In genomic region chr20:45293041-45294002, GRCh38 we compare ENCODE assay signal across 8 cellular contexts. TPM values are rescaled to one million over a fixed set of nuclear protein-coding genes. Genes with fewer than 3 reads are reported as not detected.
DNase-seq lines count a peak whose midpoint lies in the region; ATAC-seq and TF ChIP-seq lines count a peak whose summit lies in the region.

No MANE protein-coding gene starts in this region.

- H3K4me3 ChIP-seq in PC-9 (peak overlapping the region; percentile 60), fibroblast of pulmonary artery (replicated peaks; ENCODE audit: low read depth, low read length) (peak overlapping the region; percentile 53)

- no peak overlapping the region for H3K27ac ChIP-seq in PC-9

- no peaks in the 10 kb centered on the region for H3K36me3 Mint-ChIP-seq in activated T-helper 17 cell treated with anti-CD3 and anti-CD28 coated beads, Interleukin-2, amount 50 U/mL, for 72 hours (ENCODE audit: low read depth)
- H3K36me3 Mint-ChIP-seq in natural killer cell treated with Interleukin-12 subunit alpha and Interleukin-12 subunit beta and Interleukin-15 and Interleukin-18, amount 100 ng/mL, for 72 hours: no peaks in the 10 kb centered on the region

- peaks cover 13% of the 10 kb centered on the region for H3K27me3 Mint-ChIP-seq in activated T-helper 17 cell treated with anti-CD3 and anti-CD28 coated beads, Interleukin-2, amount 50 U/mL, for 72 hours
- peaks cover 23 to 29% of the 10 kb centered on the region in 2 donors for H3K27me3 Mint-ChIP-seq in natural killer cell treated with Interleukin-12 subunit alpha and Interleukin-12 subunit beta and Interleukin-15 and Interleukin-18, amount 100 ng/mL, for 72 hours

- H3K4me1 Mint-ChIP-seq in activated T-helper 17 cell treated with anti-CD3 and anti-CD28 coated beads, Interleukin-2, amount 50 U/mL, for 72 hours: no peaks in the 10 kb centered on the region
- peaks cover 4 to 12% of the 10 kb centered on the region in 2 donors for H3K4me1 Mint-ChIP-seq in natural killer cell treated with Interleukin-12 subunit alpha and Interleukin-12 subunit beta and Interleukin-15 and Interleukin-18, amount 100 ng/mL, for 72 hours (ENCODE audit: low read depth in 2 of 2)

- H3K79me2 ChIP-seq in PC-9 (ENCODE audit: low read depth): no peaks in the 10 kb centered on the region

- H3K9me3 Mint-ChIP-seq in activated T-helper 17 cell treated with anti-CD3 and anti-CD28 coated beads, Interleukin-2, amount 50 U/mL, for 72 hours: no peaks in the 10 kb centered on the region
- no peaks in the 10 kb centered on the region for H3K9me3 Mint-ChIP-seq in natural killer cell treated with Interleukin-12 subunit alpha and Interleukin-12 subunit beta and Interleukin-15 and Interleukin-18, amount 100 ng/mL, for 72 hours

- POLR2A ChIA-PET in PC-9 (lab: Charles Lee; ENCODE audit: unreplicated experiment): interaction anchor here (0.6 to 1.1 kb wide), 5 partner anchors 19 to 563 kb away, joined by 4 to 27 read pairs (median 4); no protein-coding TSS in a partner anchor

- peaks cover 15% of the 10 kb centered on the region for H3K4me1 ChIP-seq in PC-9 (replicated peaks; ENCODE audit: insufficient read depth)

- no peak overlapping the region for H3K27ac Mint-ChIP-seq in activated T-helper 17 cell treated with anti-CD3 and anti-CD28 coated beads, Interleukin-2, amount 50 U/mL, for 72 hours
- no peak overlapping the region for H3K27ac Mint-ChIP-seq in natural killer cell treated with Interleukin-12 subunit alpha and Interleukin-12 subunit beta and Interleukin-15 and Interleukin-18, amount 100 ng/mL, for 72 hours

- CTCF ChIA-PET in PC-9 (lab: Charles Lee): interaction anchor here (0.6 to 4.4 kb wide), 18 partner anchors 9 to 447 kb away, joined by 3 to 19 read pairs (median 6); partner anchors contain the start of gene PI3

- peak overlapping the region; percentile 91 for H3K4me2 ChIP-seq in PC-9

- BruUV-seq in PC-9 (replicated peaks; lab: Mats Ljungman, UMichigan): TSS peak; percentile 47

- DNase-seq in GDM1 (lab: John Stamatoyannopoulos, UW): peak; percentile 25
- DNase-seq in HT-29 (ENCODE audit: low spot score): peak; percentile 92
- DNase-seq in PC-9: peak; percentile 61 to 91
- peak; percentile 69 for DNase-seq in fibroblast of pulmonary artery (ENCODE audit: low read depth)
- peak; percentile 88 for DNase-seq in natural killer cell treated with Interleukin-12 subunit alpha and Interleukin-12 subunit beta and Interleukin-15 and Interleukin-18, amount 100 ng/mL, for 72 hours (ENCODE audit: low spot score)
- DNase-seq in stimulated activated naive CD4-positive, alpha-beta T cell (lab: John Stamatoyannopoulos, UW): peak; percentile 32 to 71 (median 62)

- intact Hi-C loops in PC-9 (cut with micrococcal nuclease; ENCODE audit: unreplicated experiment): loop anchor here (1.0 to 10.0 kb wide), 3 partner anchors 198 to 609 kb away; partner anchors contain the start of gene PABPC1L

- peak; percentile 97 for TF ChIP-seq CTCF in PC-9 (conservative IDR thresholded peaks at IDR 0.05)
- TF ChIP-seq CTCF in fibroblast of pulmonary artery (IDR thresholded peaks at IDR 0.05; ENCODE audit: low read length, missing control alignments): peak; percentile 87

- H2AFZ ChIP-seq in PC-9: peak overlapping the region; percentile 94

- H3K27me3 ChIP-seq in PC-9 (ENCODE audit: insufficient read depth, low read depth): no peaks in the 10 kb centered on the region

- peak; percentile 92 for ATAC-seq in activated T-helper 17 cell treated with anti-CD3 and anti-CD28 coated beads, Interleukin-2, amount 50 U/mL, for 72 hours (replicated peaks)
- peak; percentile 90 to 93 for ATAC-seq in natural killer cell treated with Interleukin-12 subunit alpha and Interleukin-12 subunit beta and Interleukin-15 and Interleukin-18, amount 100 ng/mL, for 72 hours
- no peak for ATAC-seq in HG02623 (IDR thresholded peaks at IDR 0.05; ENCODE audit: unreplicated experiment)

- peak overlapping the region; percentile 66 for H3K4me3 Mint-ChIP-seq in activated T-helper 17 cell treated with anti-CD3 and anti-CD28 coated beads, Interleukin-2, amount 50 U/mL, for 72 hours
- peak overlapping the region; percentile 64 for H3K4me3 Mint-ChIP-seq in natural killer cell treated with Interleukin-12 subunit alpha and Interleukin-12 subunit beta and Interleukin-15 and Interleukin-18, amount 100 ng/mL, for 72 hours

- 0 out of 2 replicates have a peak, but pooled peaks cover 5% of the 10 kb centered on the region for H3K9me3 ChIP-seq in PC-9 (ENCODE audit: insufficient read depth, low read depth)

- H4K20me1 ChIP-seq in PC-9 (ENCODE audit: insufficient read depth): no peaks in the 10 kb centered on the region

- no peaks in the 10 kb centered on the region for H3K36me3 ChIP-seq in PC-9 (ENCODE audit: low read depth)

- H3F3A ChIP-seq in PC-9 (ENCODE audit: insufficient read depth, low read depth): peaks cover 24% of the 10 kb centered on the region; the same call in 1 of the 2 replicates

- H3K9me2 ChIP-seq in PC-9 (ENCODE audit: insufficient read depth): no peaks in the 10 kb centered on the region

RNA-seq across cellular contexts. Expression of gene RBPJL, which starts 13.3 kb away (rescaled TPM):
- total RNA-seq in HT-29 (2014; rRNA removed; shearing (Covaris generic)): not detected in 2 replicates
- total RNA-seq in PC-9 (2021): not detected in 2 replicates
- total RNA-seq in activated T-helper 17 cell treated with anti-CD3 and anti-CD28 coated beads, Interleukin-2, amount 50 U/mL, for 72 hours: not detected
- total RNA-seq in natural killer cell treated with Interleukin-12 subunit alpha and Interleukin-12 subunit beta and Interleukin-15 and Interleukin-18, amount 100 ng/mL, for 72 hours: not detected

RNA-seq across cellular contexts. Expression of gene MATN4, which starts 14.8 kb away (rescaled TPM):
- total RNA-seq in HT-29 (2014; rRNA removed; shearing (Covaris generic)): 0.13 and 0.46 TPM in 2 replicates
- 0.33 and 0.60 TPM in 2 replicates for total RNA-seq in PC-9 (2021)
- under 1 TPM; 0.11 to 0.66 TPM for total RNA-seq in activated T-helper 17 cell treated with anti-CD3 and anti-CD28 coated beads, Interleukin-2, amount 50 U/mL, for 72 hours
- total RNA-seq in natural killer cell treated with Interleukin-12 subunit alpha and Interleukin-12 subunit beta and Interleukin-15 and Interleukin-18, amount 100 ng/mL, for 72 hours: 1 to 10 TPM in 1 of 2 donors, under 1 TPM in 1; 0.31 to 1.4 TPM

RNA-seq across cellular contexts. Expression of gene SLPI, which starts 39.0 kb away (rescaled TPM):
- total RNA-seq in HT-29 (2014; rRNA removed; shearing (Covaris generic)): 9.1 and 13.5 TPM in 2 replicates
- 55.1 and 111 TPM in 2 replicates for total RNA-seq in PC-9 (2021)
- not detected for total RNA-seq in activated T-helper 17 cell treated with anti-CD3 and anti-CD28 coated beads, Interleukin-2, amount 50 U/mL, for 72 hours
- 1 to 10 TPM in 1 of 2 donors, not detected in 1; 7.2 TPM for total RNA-seq in natural killer cell treated with Interleukin-12 subunit alpha and Interleukin-12 subunit beta and Interleukin-15 and Interleukin-18, amount 100 ng/mL, for 72 hours

RNA-seq across cellular contexts. Expression of gene SDC4, which starts 54.9 kb away (rescaled TPM):
- 79.1 and 90.1 TPM in 2 replicates for total RNA-seq in HT-29 (2014; rRNA removed; shearing (Covaris generic))
- total RNA-seq in PC-9 (2021): 114 and 117 TPM in 2 replicates
- 10 to 100 TPM; 21.6 to 62.6 TPM for total RNA-seq in activated T-helper 17 cell treated with anti-CD3 and anti-CD28 coated beads, Interleukin-2, amount 50 U/mL, for 72 hours
- total RNA-seq in natural killer cell treated with Interleukin-12 subunit alpha and Interleukin-12 subunit beta and Interleukin-15 and Interleukin-18, amount 100 ng/mL, for 72 hours: 10 to 100 TPM; 23.3 to 43.5 TPM

Comparison
In these comparisons a context has a peak if more than half of its experiments do, and no peak if none do; other contexts are left out.
1. DNase-seq: peak in every context shown above with its lines; median percentile 92 in HT-29; 88 in natural killer cell treated with Interleukin-12 subunit alpha and Interleukin-12 subunit beta and Interleukin-15 and Interleukin-18, amount 100 ng/mL, for 72 hours; 76 in PC-9; 69 in fibroblast of pulmonary artery; 62 in stimulated activated naive CD4-positive, alpha-beta T cell; 25 in GDM1.